ENCODE assay signal across 8 cellular contexts in the genomic region with DNA sequence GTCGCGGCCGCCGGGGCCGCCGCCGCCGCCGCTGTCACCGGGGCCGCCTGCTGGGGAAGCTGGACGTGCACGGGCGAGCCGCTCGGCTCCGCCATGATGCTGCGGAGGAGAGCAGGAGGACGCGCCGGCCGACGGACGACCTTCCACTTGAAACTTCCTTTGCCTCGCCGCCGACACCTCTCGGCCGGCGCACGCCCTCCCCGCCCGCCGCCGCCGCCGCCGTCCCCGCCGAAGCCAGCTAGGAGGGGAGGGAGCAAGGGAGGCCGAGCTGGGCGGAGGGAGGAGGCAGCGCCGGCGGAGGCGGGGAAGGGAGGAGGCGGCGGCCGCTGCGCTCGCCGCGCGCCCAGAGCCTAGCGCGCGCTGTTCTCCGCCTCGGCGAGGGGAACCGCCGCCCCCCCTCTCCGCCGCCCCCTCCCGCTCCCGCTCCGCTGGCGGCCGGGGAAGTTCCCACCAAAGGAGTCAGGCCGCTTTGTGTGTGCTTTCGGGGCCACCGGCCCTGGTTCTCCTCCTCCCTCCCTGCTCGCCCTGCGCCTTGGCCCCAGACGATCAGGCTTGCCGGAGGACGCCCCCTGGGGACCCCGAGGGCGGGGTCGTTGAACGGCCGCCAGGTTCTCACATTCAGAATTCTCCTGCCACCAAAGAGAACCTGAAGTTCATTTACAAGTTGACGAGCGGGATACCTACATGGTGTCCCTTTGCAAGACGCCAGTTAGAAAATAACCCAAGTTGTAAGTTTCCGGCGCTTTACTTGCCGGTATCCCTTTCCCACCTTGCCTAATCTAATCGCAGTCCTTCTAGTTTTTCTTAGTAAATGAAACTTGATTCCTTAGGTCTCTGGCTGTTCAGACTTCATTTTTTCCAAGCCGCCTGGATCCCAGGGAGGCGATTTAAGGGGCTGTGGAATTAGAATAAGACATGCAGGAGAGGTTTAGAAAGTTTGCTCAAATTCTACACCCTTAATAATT. TPM values are rescaled to one million over a fixed set of nuclear protein-coding genes. Genes with fewer than 3 reads are reported as not detected.
A peak's percentile ranks its signal among the peaks of the same experiment; 100 is the strongest.
DNase-seq lines count a peak whose midpoint lies in the region; ATAC-seq and TF ChIP-seq lines count a peak whose summit lies in the region.

Gene STK39, minus strand, starts transcription at position 255 of the 965 bp plus-strand sequence. Its CDS starts 160 bp downstream, at position 95.

- DNase-seq in AG10803 (ENCODE audit: low read depth) (peak; percentile 71), NCI-H524 (lab: John Stamatoyannopoulos, UW) (peak; percentile 47 to 73), dermis blood vessel endothelial cell (peak; percentile 76), left lung (peak; percentile 81 to 94)
- DNase-seq in activated CD4-positive, alpha-beta T cell treated with anti-CD3 and anti-CD28 coated beads, Interleukin-2, amount 10 ng/mL, durations not matched to agents 7 days and 5 days = peak; percentile 74
- peak; percentile 50 to 65 for DNase-seq in stimulated activated CD4-positive, alpha-beta T cell treated with anti-CD3 and anti-CD28 coated beads, Interleukin-2, amount 100 ng/mL, for 48 hours

- ATAC-seq in GM19023 (IDR thresholded peaks at IDR 0.05; ENCODE audit: unreplicated experiment) (peak; percentile 78), HG03280 (IDR thresholded peaks at IDR 0.05; ENCODE audit: unreplicated experiment) (peak; percentile 81), left lung (peak; percentile 87)

- no peaks in the 10 kb centered on the region for H3K36me3 ChIP-seq in left lung

- intact Hi-C loops in left lung (cut with DNase I) = no loop called here

- H3K27me3 ChIP-seq in left lung = no peaks in the 10 kb centered on the region

- peak within 1 kb of the TSS; percentile 84 for H3K4me3 Mint-ChIP-seq in activated CD4-positive, alpha-beta T cell treated with anti-CD3 and anti-CD28 coated beads, Interleukin-2, amount 10 ng/mL, durations not matched to agents 7 days and 5 days

- H3K27me3 Mint-ChIP-seq in activated CD4-positive, alpha-beta T cell treated with anti-CD3 and anti-CD28 coated beads, Interleukin-2, amount 10 ng/mL, durations not matched to agents 7 days and 5 days = peaks cover 3% of the 10 kb centered on the region

- TF ChIP-seq CTCF in AG10803 (conservative IDR thresholded peaks at IDR 0.05; ENCODE audit: low read length) = no peak
- no peak for TF ChIP-seq CTCF in left lung (IDR thresholded peaks at IDR 0.05)

- POLR2A ChIA-PET in activated CD4-positive, alpha-beta T cell treated with anti-CD3 and anti-CD28 coated beads, Interleukin-2, amount 10 ng/mL, durations not matched to agents 7 days and 5 days (lab: Charles Lee) = no interaction called here

- peak within 1 kb of the TSS; percentile 76 to 86 for H3K27ac ChIP-seq in left lung

- peak within 1 kb of the TSS; percentile 92 for H3K27ac Mint-ChIP-seq in activated CD4-positive, alpha-beta T cell treated with anti-CD3 and anti-CD28 coated beads, Interleukin-2, amount 10 ng/mL, durations not matched to agents 7 days and 5 days

- peaks cover 6 to 25% of the 10 kb centered on the region in 2 donors for H3K4me1 ChIP-seq in left lung

- peak within 1 kb of the TSS; percentile 74 for H3K4me3 ChIP-seq in AG10803 (ENCODE audit: low read length)
- H3K4me3 ChIP-seq in left lung = peak within 1 kb of the TSS; percentile 76

- no peaks in the 10 kb centered on the region for H3K9me3 ChIP-seq in left lung

- H3K36me3 Mint-ChIP-seq in activated CD4-positive, alpha-beta T cell treated with anti-CD3 and anti-CD28 coated beads, Interleukin-2, amount 10 ng/mL, durations not matched to agents 7 days and 5 days (ENCODE audit: low read depth) = peaks cover 6% of the 10 kb centered on the region

- CTCF ChIA-PET in activated CD4-positive, alpha-beta T cell treated with anti-CD3 and anti-CD28 coated beads, Interleukin-2, amount 10 ng/mL, durations not matched to agents 7 days and 5 days (lab: Charles Lee) = no interaction called here

- peaks cover 39% of the 10 kb centered on the region for H3K4me1 Mint-ChIP-seq in activated CD4-positive, alpha-beta T cell treated with anti-CD3 and anti-CD28 coated beads, Interleukin-2, amount 10 ng/mL, durations not matched to agents 7 days and 5 days

- no peaks in the 10 kb centered on the region for H3K9me3 Mint-ChIP-seq in activated CD4-positive, alpha-beta T cell treated with anti-CD3 and anti-CD28 coated beads, Interleukin-2, amount 10 ng/mL, durations not matched to agents 7 days and 5 days

RNA-seq across cellular contexts. Expression of gene STK39, which starts in this region (rescaled TPM):
- 10 to 100 TPM; 28.2 to 31.4 TPM for total RNA-seq in activated CD4-positive, alpha-beta T cell treated with anti-CD3 and anti-CD28 coated beads, Interleukin-2, amount 10 ng/mL, durations not matched to agents 7 days and 5 days
- total RNA-seq in dermis blood vessel endothelial cell = 2.4 and 2.7 TPM in 2 replicates
- total RNA-seq in left lung = 10 to 100 TPM; 15.7 to 28.6 TPM

Comparison
In these comparisons a context has a peak if more than half of its experiments do, and no peak if none do; other contexts are left out.
1. Peak in every context shown above with its lines: DNase-seq, ATAC-seq, H3K4me3 ChIP-seq and H3K27ac ChIP-seq.